In the genomic region with DNA sequence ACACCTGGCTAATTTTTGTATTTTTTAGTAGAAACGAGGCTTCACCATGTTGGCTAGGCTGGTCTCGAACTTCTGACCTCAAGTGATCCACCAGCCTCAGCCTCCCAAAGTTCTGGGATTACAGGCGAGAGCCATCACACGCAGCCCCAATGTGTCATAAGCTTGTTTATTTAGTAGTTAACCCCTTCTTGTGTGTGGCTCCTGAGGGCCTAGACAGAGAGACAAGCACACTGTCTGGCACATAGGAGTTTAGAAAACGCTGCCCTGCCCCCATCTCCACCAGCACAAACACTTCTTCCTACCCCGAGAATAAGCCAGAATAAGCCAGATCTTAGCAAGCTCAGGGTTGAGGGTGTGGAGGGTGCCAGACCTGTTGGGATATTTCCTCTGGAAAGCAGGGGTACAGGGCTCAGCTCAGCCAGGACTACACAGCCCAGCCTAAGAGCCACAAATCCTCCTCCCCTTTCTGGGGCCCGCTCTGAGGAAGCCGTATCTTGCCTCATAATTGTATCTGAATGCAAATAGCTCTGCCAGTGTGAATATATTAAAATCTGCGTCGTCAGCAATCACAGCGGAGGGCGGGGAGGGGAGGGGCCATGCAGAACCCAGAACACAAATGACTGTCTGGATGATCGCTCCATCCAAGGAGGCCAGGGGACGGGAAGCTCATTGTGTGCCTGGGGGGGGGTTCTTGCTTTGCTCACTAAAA, we compare ENCODE assay signal across 12 cellular contexts.
DNase-seq lines count a peak whose midpoint lies in the region; ATAC-seq and TF ChIP-seq lines count a peak whose summit lies in the region.
"Had no signal": no experiment of that assay in that cellular context is flagged by ENCODE, and none has a peak within 500 bp of the region (broad histone marks: within the 10 kb centered on the region; RNA-seq: fewer than 3 reads in every experiment).

No MANE protein-coding gene starts in this region.

- H3K27ac ChIP-seq in left ventricle myocardium inferior (replicated peaks) (no peak overlapping the region), vagina (peak overlapping the region; percentile 44)

- DNase-seq in left cardiac atrium (no peak), left ventricle myocardium inferior (no peak), amniotic epithelial cell (ENCODE audit: low read depth) (peak; percentile 76), hepatic stellate cell (ENCODE audit: low spot score) (peak; percentile 49), vagina (ENCODE audit: extremely low spot score in 2 of 2) (no peak), DMS79 treated with DMSO at 0.1 percent for 48 hours (lab: John Stamatoyannopoulos, UW) (no peak)
- DNase-seq in stimulated activated naive CD4-positive, alpha-beta T cell (lab: John Stamatoyannopoulos, UW) = no peak
- DNase-seq: activated CD8-positive, alpha-beta T cell treated with anti-CD3 and anti-CD28 coated beads for 36 hours; kidney glomerular epithelial cell; MM.1S; T-helper 17 cell had no signal

- intact Hi-C loops in left cardiac atrium (cut with DNase I) (no loop called here), left ventricle myocardium inferior (cut with micrococcal nuclease) (no loop called here), vagina (cut with DNase I) (no loop called here)

- peaks cover 7% of the 10 kb centered on the region for H3K9me3 ChIP-seq in left ventricle myocardium inferior (replicated peaks)
- no peaks in the 10 kb centered on the region for H3K9me3 ChIP-seq in vagina

- no peak overlapping the region for H3K4me3 ChIP-seq in left ventricle myocardium inferior
- H3K4me3 ChIP-seq in vagina = no peak overlapping the region

- H3K27me3 ChIP-seq in left ventricle myocardium inferior (ENCODE audit: low read depth) (peaks cover 40% of the 10 kb centered on the region), vagina (no peaks in the 10 kb centered on the region)

- H3K36me3 ChIP-seq in left ventricle myocardium inferior = no peaks in the 10 kb centered on the region
- no peaks in the 10 kb centered on the region for H3K36me3 ChIP-seq in vagina

- TF ChIP-seq CTCF in left ventricle myocardium inferior (IDR thresholded peaks at IDR 0.05; ENCODE audit: borderline replicate concordance) = no peak
- TF ChIP-seq CTCF in vagina (IDR thresholded peaks at IDR 0.05) = no peak

- ATAC-seq in left cardiac atrium (peak; percentile 73 to 86), GM18861 (IDR thresholded peaks at IDR 0.05; ENCODE audit: unreplicated experiment) (no peak)
- ATAC-seq: activated CD8-positive, alpha-beta T cell treated with anti-CD3 and anti-CD28 coated beads for 36 hours; T-helper 17 cell had no signal

- no peak for TF ChIP-seq POLR2A in vagina (IDR thresholded peaks at IDR 0.05)

- no peaks in the 10 kb centered on the region for H3K4me1 ChIP-seq in left ventricle myocardium inferior
- H3K4me1 ChIP-seq in vagina = no peaks in the 10 kb centered on the region

Comparison
In these comparisons a context has a peak if more than half of its experiments do, and no peak if none do; other contexts are left out.
1. DNase-seq: peak in amniotic epithelial cell (single experiment) and hepatic stellate cell (single experiment); none in left cardiac atrium (single experiment), left ventricle myocardium inferior (single experiment), vagina (0 of 2), DMS79 treated with DMSO at 0.1 percent for 48 hours (single experiment) and stimulated activated naive CD4-positive, alpha-beta T cell (0 of 6).